9 cellular contexts compared by ENCODE assay signal in genomic region chr6:34196833-34197195, GRCh38. TPM values are rescaled to one million over a fixed set of nuclear protein-coding genes. Genes with fewer than 3 reads are reported as not detected.
DNase-seq lines count a peak whose midpoint lies in the region; TF ChIP-seq lines count a peak whose summit lies in the region.
"Had no signal": no experiment of that assay in that cellular context is flagged by ENCODE, and none has a peak within 500 bp of the region (broad histone marks: within the 10 kb centered on the region; RNA-seq: fewer than 3 reads in every experiment).

No MANE protein-coding gene starts in this region.

- DNase-seq in CD4-positive, alpha-beta memory T cell, result no peak
- DNase-seq in endodermal cell, result no peak
- no peak for DNase-seq in GF-D8 (lab: John Stamatoyannopoulos, UW)
- no peak for DNase-seq in SKM-1 treated with dmso at 0.1 percent for 144 hours (lab: John Stamatoyannopoulos, UW; ENCODE audit: unreplicated experiment)
- DNase-seq in stimulated activated CD8-positive, alpha-beta memory T cell treated with anti-CD3 and anti-CD28 coated beads, Interleukin-4, amount 100 ng/mL, for 48 hours, result no peak
- DNase-seq in NCI-H1105 treated with DMSO at 0.1 percent for 48 hours (lab: John Stamatoyannopoulos, UW), result no peak

- H3K36me3 ChIP-seq in CD4-positive, alpha-beta memory T cell (ENCODE audit: insufficient read depth, low read length), result no peaks in the 10 kb centered on the region
- no peaks in the 10 kb centered on the region for H3K36me3 ChIP-seq in Loucy (ENCODE audit: insufficient read depth, low read length)
- no peaks in the 10 kb centered on the region for H3K36me3 ChIP-seq in endodermal cell (ENCODE audit: control insufficient read depth, insufficient read depth, low read length)
- no peaks in the 10 kb centered on the region for H3K36me3 ChIP-seq in parathyroid adenoma (ENCODE audit: control insufficient read depth, insufficient read depth, low read length)

- H4K20me1 ChIP-seq in Loucy (ENCODE audit: insufficient read depth, low read length, poor library complexity, severe bottlenecking), result no peaks in the 10 kb centered on the region

- H3K27ac ChIP-seq in CD4-positive, alpha-beta memory T cell (ENCODE audit: low read depth, low read length), result peak overlapping the region; percentile 48
- H3K27ac ChIP-seq in endodermal cell (ENCODE audit: low read depth, low read length) (no peak overlapping the region), parathyroid adenoma (no peak overlapping the region)

- H3K9ac ChIP-seq in Loucy (ENCODE audit: low read depth, low read length, poor library complexity, severe bottlenecking) (peak overlapping the region; percentile 67), endodermal cell (ENCODE audit: extremely low read depth, low read length, poor library complexity, severe bottlenecking) (no peak overlapping the region), parathyroid adenoma (no peak overlapping the region)

- 80 to 86% methylated on average over 2 to 5 of the region's 10 CpGs for WGBS in endodermal cell (ENCODE audit: insufficient coverage in 1 of 2, insufficient read length in 1 of 2), 2 experiments

- H3K9me3 Mint-ChIP-seq in CD4-positive, alpha-beta memory T cell, result no peaks in the 10 kb centered on the region
- no peaks in the 10 kb centered on the region for H3K9me3 Mint-ChIP-seq in endodermal cell

- no peak for TF ChIP-seq CTCF in Loucy (conservative IDR thresholded peaks at IDR 0.05; ENCODE audit: low read length)
- TF ChIP-seq CTCF in endodermal cell (conservative IDR thresholded peaks at IDR 0.05), result no peak
- TF ChIP-seq CTCF in parathyroid adenoma (IDR thresholded peaks at IDR 0.05), result no peak

- intact Hi-C loops in CD4-positive, alpha-beta memory T cell (cut with micrococcal nuclease), result loop anchor here (1.0 to 2.0 kb wide), 7 partner anchors 24 to 412 kb away; partner anchors contain the start of genes HMGA1, NUDT3 and SMIM29

- H3K27me3 ChIP-seq in CD4-positive, alpha-beta memory T cell (ENCODE audit: insufficient read depth, low read length), result no peaks in the 10 kb centered on the region
- H3K27me3 ChIP-seq in Loucy (ENCODE audit: insufficient read depth, low read length, poor library complexity, severe bottlenecking), result no peaks in the 10 kb centered on the region
- no peaks in the 10 kb centered on the region for H3K27me3 ChIP-seq in endodermal cell (ENCODE audit: control insufficient read depth, insufficient read depth, low read length, poor library complexity, severe bottlenecking)
- no peaks in the 10 kb centered on the region for H3K27me3 ChIP-seq in parathyroid adenoma (ENCODE audit: control insufficient read depth, insufficient read depth, low read length)

- H3K4me2 ChIP-seq in Loucy (ENCODE audit: low read depth, low read length, poor library complexity, severe bottlenecking), result peak overlapping the region; percentile 96
- H3K4me2 ChIP-seq in parathyroid adenoma (ENCODE audit: low read length), result peak overlapping the region; percentile 97

- no peaks in the 10 kb centered on the region for H3K79me2 ChIP-seq in Loucy (ENCODE audit: insufficient read depth, low read length)
- no peaks in the 10 kb centered on the region for H3K79me2 ChIP-seq in parathyroid adenoma

- H3K4me1 ChIP-seq in CD4-positive, alpha-beta memory T cell (ENCODE audit: insufficient read depth, low read length), result peaks cover 9% of the 10 kb centered on the region
- H3K4me1 ChIP-seq in Loucy (ENCODE audit: insufficient read depth, low read length, poor library complexity, severe bottlenecking), result peaks cover 5% of the 10 kb centered on the region
- no peaks in the 10 kb centered on the region for H3K4me1 ChIP-seq in endodermal cell (ENCODE audit: control insufficient read depth, insufficient read depth, low read length)
- peaks cover 2% of the 10 kb centered on the region for H3K4me1 ChIP-seq in parathyroid adenoma

- peak overlapping the region; percentile 79 to 89 (median 85) for H3K4me3 Mint-ChIP-seq in CD4-positive, alpha-beta memory T cell
- peak overlapping the region; percentile 43 for H3K4me3 Mint-ChIP-seq in endodermal cell

- H2AFZ ChIP-seq in Loucy (ENCODE audit: low read length) (peak overlapping the region; percentile 99), parathyroid adenoma (peak overlapping the region; percentile 97)

- POLR2A ChIA-PET in CD4-positive, alpha-beta memory T cell (lab: Charles Lee; ENCODE audit: partially characterized antibody), result interaction anchor here (0.8 to 2.9 kb wide), 7 partner anchors 15 to 218 kb away, joined by 3 to 24 read pairs (median 10); partner anchors contain the start of genes HMGA1 and SMIM29

- H3K9me2 ChIP-seq in Loucy (replicated peaks; ENCODE audit: low read depth, low read length), result no peaks in the 10 kb centered on the region

- H3K27me3 Mint-ChIP-seq in CD4-positive, alpha-beta memory T cell, result no peaks in the 10 kb centered on the region
- peaks cover 14% of the 10 kb centered on the region for H3K27me3 Mint-ChIP-seq in endodermal cell (ENCODE audit: insufficient read depth)

- H3K27ac Mint-ChIP-seq in CD4-positive, alpha-beta memory T cell, result peak overlapping the region in 3 of 7 donors; percentile 7 to 78 (median 78)
- no peak overlapping the region for H3K27ac Mint-ChIP-seq in endodermal cell

- H3K4me3 ChIP-seq in CD4-positive, alpha-beta memory T cell (ENCODE audit: low read length in 2 of 2), result peak overlapping the region; percentile 47 to 58
- H3K4me3 ChIP-seq in Loucy (ENCODE audit: low read length, poor library complexity, severe bottlenecking), result peak overlapping the region; percentile 75
- H3K4me3 ChIP-seq in endodermal cell (ENCODE audit: low read length), result no peak overlapping the region
- H3K4me3 ChIP-seq in parathyroid adenoma (ENCODE audit: low read depth, low read length), result peak overlapping the region; percentile 51

- H3K36me3 Mint-ChIP-seq in CD4-positive, alpha-beta memory T cell, result no peaks in the 10 kb centered on the region
- no peaks in the 10 kb centered on the region for H3K36me3 Mint-ChIP-seq in endodermal cell (ENCODE audit: low read depth)

- no peaks in the 10 kb centered on the region for H3K9me3 ChIP-seq in CD4-positive, alpha-beta memory T cell (ENCODE audit: control insufficient read depth in 1 of 2, low read length in 2 of 2)
- H3K9me3 ChIP-seq in Loucy (ENCODE audit: insufficient read depth, low read depth, low read length) (no peaks in the 10 kb centered on the region), endodermal cell (ENCODE audit: control insufficient read depth, low read length) (no peaks in the 10 kb centered on the region), parathyroid adenoma (ENCODE audit: control insufficient read depth, low read length) (no peaks in the 10 kb centered on the region)

- peaks cover 2 to 9% (median 5%) of the 10 kb centered on the region in 4 donors for H3K4me1 Mint-ChIP-seq in CD4-positive, alpha-beta memory T cell
- peaks cover 6% of the 10 kb centered on the region for H3K4me1 Mint-ChIP-seq in endodermal cell

- 0 out of 2 replicates have a peak, but pooled peaks cover 3% of the 10 kb centered on the region for H3F3A ChIP-seq in Loucy (ENCODE audit: low read depth)

- CTCF ChIA-PET in CD4-positive, alpha-beta memory T cell (lab: Charles Lee; ENCODE audit: partially characterized antibody), result interaction anchor here (0.9 to 5.3 kb wide), 25 partner anchors 8 to 1008 kb away, joined by 3 to 60 read pairs (median 6); partner anchors contain the start of genes HMGA1 and SMIM29

RNA-seq across cellular contexts. Expression of gene HMGA1, which starts 39.9 kb away (rescaled TPM):
- 10 to 100 TPM; 74.7 to 77.5 TPM for total RNA-seq in CD4-positive, alpha-beta memory T cell
- polyA plus RNA-seq in CD4-positive, alpha-beta memory T cell, result 10 to 100 TPM; 25.4 to 40.8 TPM
- total RNA-seq in endodermal cell, result 1,000 to 10,000 TPM; 1,306 to 1,595 TPM
- polyA plus RNA-seq in endodermal cell (2013, experiment 1 of 2), result 1,230 TPM
- polyA plus RNA-seq in endodermal cell (2013, experiment 2 of 2), result 1,159 TPM

RNA-seq across cellular contexts. Expression of gene GRM4, which starts 50.9 kb away (rescaled TPM):
- under 1 TPM in 1 of 2 experiments, not detected in 1; 0.09 TPM for total RNA-seq in CD4-positive, alpha-beta memory T cell
- polyA plus RNA-seq in CD4-positive, alpha-beta memory T cell, result not detected
- total RNA-seq in endodermal cell, result 1 to 10 TPM; 3.1 to 9.1 TPM
- polyA plus RNA-seq in endodermal cell (2013, experiment 1 of 2), result 1.4 TPM
- 0.99 TPM for polyA plus RNA-seq in endodermal cell (2013, experiment 2 of 2)
- total RNA-seq: T-helper 1 cell treated with Interleukin-12 subunit alpha and Interleukin-12 subunit beta and Interleukin-4 antibody, amounts not matched to agents 30 ng/mL and 1 ng/mL, for 36 hours had no signal

RNA-seq across cellular contexts. Expression of gene SMIM29, which starts 52.0 kb away (rescaled TPM):
- 10 to 100 TPM; 29.7 to 30.1 TPM for total RNA-seq in CD4-positive, alpha-beta memory T cell
- 10 to 100 TPM; 51.5 to 66.5 TPM for polyA plus RNA-seq in CD4-positive, alpha-beta memory T cell
- 1 to 10 TPM; 7.2 to 7.9 TPM for total RNA-seq in endodermal cell
- polyA plus RNA-seq in endodermal cell (2013, experiment 1 of 2), result 16.4 TPM
- polyA plus RNA-seq in endodermal cell (2013, experiment 2 of 2), result 14.3 TPM

Comparison
In these comparisons a context has a peak if more than half of its experiments do, and no peak if none do; other contexts are left out.
1. RNA of gene HMGA1, which starts 39.9 kb away (total RNA-seq): 1,306 to 1,595 TPM in endodermal cell; 74.7 to 77.5 TPM in CD4-positive, alpha-beta memory T cell; every median in the first group is over 10 times any median in the second.